8 cellular contexts compared by ENCODE assay signal in the genomic region with DNA sequence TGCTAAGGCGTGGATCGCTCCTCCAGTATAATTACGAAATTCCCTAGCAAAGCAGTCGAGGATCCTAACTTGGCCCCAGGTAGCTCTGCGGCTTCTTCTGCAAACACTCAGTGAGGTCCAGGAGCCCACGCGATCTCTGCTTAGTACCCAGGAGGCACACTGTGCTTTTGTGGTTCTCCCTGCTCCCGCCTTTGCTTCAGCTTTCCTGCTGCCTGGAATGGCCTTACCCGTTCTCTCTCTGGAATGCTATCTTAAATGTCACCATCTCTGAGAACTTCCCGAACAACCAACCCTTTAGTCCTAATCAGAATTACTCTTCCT. TPM values are rescaled to one million over a fixed set of nuclear protein-coding genes. Genes with fewer than 3 reads are reported as not detected.
A peak's percentile ranks its signal among the peaks of the same experiment; 100 is the strongest.
DNase-seq lines count a peak whose midpoint lies in the region; ATAC-seq and TF ChIP-seq lines count a peak whose summit lies in the region.

No MANE protein-coding gene starts in this region.

- H3K4me3 ChIP-seq in HL-60 (replicated peaks; ENCODE audit: insufficient read depth, low read length): peak overlapping the region; percentile 98

- POLR2A ChIA-PET in activated CD4-positive, alpha-beta memory T cell treated with anti-CD3 and anti-CD28 coated beads for 36 hours (lab: Charles Lee): interaction anchor here (1.0 kb wide), 1 partner anchor 110 kb away, joined by 3 read pairs; no protein-coding TSS in a partner anchor

- H3K27ac Mint-ChIP-seq in T-helper 1 cell treated with Interleukin-12 subunit alpha and Interleukin-12 subunit beta and Interleukin-4 antibody, amounts not matched to agents 30 μg/mL and 1 μg/mL, for 36 hours: peak overlapping the region; percentile 97
- H3K27ac Mint-ChIP-seq in activated CD4-positive, alpha-beta memory T cell treated with anti-CD3 and anti-CD28 coated beads for 36 hours: peak overlapping the region; percentile 83

- H3K36me3 Mint-ChIP-seq in T-helper 1 cell treated with Interleukin-12 subunit alpha and Interleukin-12 subunit beta and Interleukin-4 antibody, amounts not matched to agents 30 μg/mL and 1 μg/mL, for 36 hours (ENCODE audit: low read depth): peaks cover 8% of the 10 kb centered on the region
- H3K36me3 Mint-ChIP-seq in activated CD4-positive, alpha-beta memory T cell treated with anti-CD3 and anti-CD28 coated beads for 36 hours: peaks cover 5% of the 10 kb centered on the region

- H3K27me3 Mint-ChIP-seq in T-helper 1 cell treated with Interleukin-12 subunit alpha and Interleukin-12 subunit beta and Interleukin-4 antibody, amounts not matched to agents 30 μg/mL and 1 μg/mL, for 36 hours (ENCODE audit: low read depth): no peaks in the 10 kb centered on the region
- H3K27me3 Mint-ChIP-seq in activated CD4-positive, alpha-beta memory T cell treated with anti-CD3 and anti-CD28 coated beads for 36 hours: no peaks in the 10 kb centered on the region

- no peaks in the 10 kb centered on the region for H3K27me3 ChIP-seq in HL-60 (ENCODE audit: insufficient read depth, poor library complexity, severe bottlenecking)

- peak overlapping the region; percentile 75 for H3K27ac ChIP-seq in HL-60 (replicated peaks)

- TF ChIP-seq CTCF in HL-60 (IDR thresholded peaks at IDR 0.05; ENCODE audit: insufficient read depth, low read length): no peak

- H3K4me1 Mint-ChIP-seq in T-helper 1 cell treated with Interleukin-12 subunit alpha and Interleukin-12 subunit beta and Interleukin-4 antibody, amounts not matched to agents 30 μg/mL and 1 μg/mL, for 36 hours (ENCODE audit: low read depth): peaks cover 26% of the 10 kb centered on the region
- peaks cover 36% of the 10 kb centered on the region for H3K4me1 Mint-ChIP-seq in activated CD4-positive, alpha-beta memory T cell treated with anti-CD3 and anti-CD28 coated beads for 36 hours (ENCODE audit: low read depth)

- H3K4me3 Mint-ChIP-seq in T-helper 1 cell treated with Interleukin-12 subunit alpha and Interleukin-12 subunit beta and Interleukin-4 antibody, amounts not matched to agents 30 μg/mL and 1 μg/mL, for 36 hours: peak overlapping the region; percentile 99
- H3K4me3 Mint-ChIP-seq in activated CD4-positive, alpha-beta memory T cell treated with anti-CD3 and anti-CD28 coated beads for 36 hours: peak overlapping the region; percentile 98

- no peak for DNase-seq in T-helper 1 cell
- peak; percentile 21 to 33 for DNase-seq in HL-60 (ENCODE audit: low read depth in 1 of 2, low spot score in 1 of 2)
- DNase-seq in activated CD4-positive, alpha-beta memory T cell treated with anti-CD3 and anti-CD28 coated beads for 36 hours: peak; percentile 17
- peak in 35 of 42 donors; percentile 3 to 64 (median 30) for DNase-seq in head of caudate nucleus
- peak in 6 of 10 donors; percentile 15 to 73 (median 25) for DNase-seq in posterior cingulate gyrus
- no peak for DNase-seq in kidney tubule cell (ENCODE audit: low spot score)

- ATAC-seq in GM18858 (IDR thresholded peaks at IDR 0.05; ENCODE audit: unreplicated experiment): no peak

- CTCF ChIA-PET in activated CD4-positive, alpha-beta memory T cell treated with anti-CD3 and anti-CD28 coated beads for 36 hours (lab: Charles Lee): no interaction called here

- intact Hi-C loops in activated CD4-positive, alpha-beta memory T cell treated with anti-CD3 and anti-CD28 coated beads for 36 hours (cut with micrococcal nuclease): loop anchor here (1.0 to 10.0 kb wide), 9 partner anchors 16 to 1298 kb away; partner anchors contain the start of genes MRPL50, SEC61B, STX17 and TEX10
- intact Hi-C loops in head of caudate nucleus (cut with DNase I) (no loop called here), posterior cingulate gyrus (cut with DNase I) (loop anchor here (5.0 kb wide), 1 partner anchor 277 kb away; the partner anchor contains the start of gene NR4A3)

- no peaks in the 10 kb centered on the region for H3K9me3 Mint-ChIP-seq in T-helper 1 cell treated with Interleukin-12 subunit alpha and Interleukin-12 subunit beta and Interleukin-4 antibody, amounts not matched to agents 30 μg/mL and 1 μg/mL, for 36 hours
- H3K9me3 Mint-ChIP-seq in activated CD4-positive, alpha-beta memory T cell treated with anti-CD3 and anti-CD28 coated beads for 36 hours: no peaks in the 10 kb centered on the region

RNA-seq across cellular contexts. Expression of gene INVS, which starts 0.6 kb away (rescaled TPM):
- total RNA-seq in activated CD4-positive, alpha-beta memory T cell treated with anti-CD3 and anti-CD28 coated beads for 36 hours: 10 to 100 TPM; 10.5 to 12.1 TPM

RNA-seq across cellular contexts. Expression of gene ERP44, which starts 0.9 kb away (rescaled TPM):
- total RNA-seq in activated CD4-positive, alpha-beta memory T cell treated with anti-CD3 and anti-CD28 coated beads for 36 hours: 10 to 100 TPM; 14.5 to 14.8 TPM

Comparison
In these comparisons a context has a peak if more than half of its experiments do, and no peak if none do; other contexts are left out.
1. DNase-seq: peak in HL-60 (2 of 2), activated CD4-positive, alpha-beta memory T cell treated with anti-CD3 and anti-CD28 coated beads for 36 hours (single experiment), head of caudate nucleus (35 of 42) and posterior cingulate gyrus (6 of 10); none in T-helper 1 cell (0 of 5) and kidney tubule cell (single experiment).